8 cellular contexts compared by ENCODE assay signal in the genomic region with DNA sequence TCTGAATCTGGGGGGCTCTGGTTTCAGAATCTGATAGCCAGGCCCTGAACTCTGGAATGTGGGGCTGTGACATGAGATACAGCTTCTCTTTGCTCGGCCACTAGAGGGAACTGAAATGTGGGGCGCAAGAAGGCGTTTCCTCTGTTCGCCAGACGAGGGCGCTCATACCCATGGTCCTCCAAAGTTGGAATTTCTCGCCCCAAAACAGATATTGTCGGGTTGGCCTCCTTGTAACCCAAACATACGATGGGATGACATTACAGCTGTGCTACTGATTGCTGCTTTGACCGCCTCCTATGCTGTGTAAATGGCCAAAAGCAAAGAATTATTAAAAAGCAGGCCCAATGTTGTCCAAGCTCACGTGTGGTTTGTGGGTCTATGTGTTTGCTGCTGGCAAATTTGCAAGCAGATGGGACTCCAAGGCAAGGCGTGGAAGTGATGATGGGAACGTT. TPM values are rescaled to one million over a fixed set of nuclear protein-coding genes. Genes with fewer than 3 reads are reported as not detected.
DNase-seq lines count a peak whose midpoint lies in the region; ATAC-seq lines count a peak whose summit lies in the region.

No MANE protein-coding gene starts in this region.

- peak; percentile 67 for DNase-seq in Ammon's horn (ENCODE audit: low spot score)
- DNase-seq in NCI-H446 treated with DMSO at 0.1 percent for 48 hours (lab: John Stamatoyannopoulos, UW) = peak; percentile 16
- peak; percentile 83 for DNase-seq in activated CD4-positive, alpha-beta T cell treated with anti-CD3 and anti-CD28 coated beads for 48 hours
- peak; percentile 56 for DNase-seq in dedifferentiated amniotic fluid mesenchymal stem cell (ENCODE audit: extremely low spot score)
- peak; percentile 70 to 79 for DNase-seq in lung microvascular endothelial cell (ENCODE audit: low read depth in 2 of 2)
- DNase-seq in stimulated activated CD8-positive, alpha-beta memory T cell treated with anti-CD3 and anti-CD28 coated beads, Interleukin-15, amount 100 ng/mL, for 4 hours (ENCODE audit: low read depth in 2 of 2) = peak; percentile 33 to 38

- ATAC-seq in GM19351 (IDR thresholded peaks at IDR 0.05; ENCODE audit: unreplicated experiment) = peak; percentile 50
- ATAC-seq in HG02623 (IDR thresholded peaks at IDR 0.05; ENCODE audit: unreplicated experiment) = no peak

RNA-seq across cellular contexts. Expression of gene MSI2, which starts 13.1 kb away (rescaled TPM):
- 5.7 and 8.3 TPM in 2 replicates for total RNA-seq in lung microvascular endothelial cell

Comparison
In these comparisons a context has a peak if more than half of its experiments do, and no peak if none do; other contexts are left out.
1. DNase-seq: peak in every context shown above with its lines; median percentile 83 in activated CD4-positive, alpha-beta T cell treated with anti-CD3 and anti-CD28 coated beads for 48 hours; 74 in lung microvascular endothelial cell; 67 in Ammon's horn; 56 in dedifferentiated amniotic fluid mesenchymal stem cell; 36 in stimulated activated CD8-positive, alpha-beta memory T cell treated with anti-CD3 and anti-CD28 coated beads, Interleukin-15, amount 100 ng/mL, for 4 hours; 16 in NCI-H446 treated with DMSO at 0.1 percent for 48 hours.